19 cellular contexts compared by ENCODE assay signal in the genomic region with DNA sequence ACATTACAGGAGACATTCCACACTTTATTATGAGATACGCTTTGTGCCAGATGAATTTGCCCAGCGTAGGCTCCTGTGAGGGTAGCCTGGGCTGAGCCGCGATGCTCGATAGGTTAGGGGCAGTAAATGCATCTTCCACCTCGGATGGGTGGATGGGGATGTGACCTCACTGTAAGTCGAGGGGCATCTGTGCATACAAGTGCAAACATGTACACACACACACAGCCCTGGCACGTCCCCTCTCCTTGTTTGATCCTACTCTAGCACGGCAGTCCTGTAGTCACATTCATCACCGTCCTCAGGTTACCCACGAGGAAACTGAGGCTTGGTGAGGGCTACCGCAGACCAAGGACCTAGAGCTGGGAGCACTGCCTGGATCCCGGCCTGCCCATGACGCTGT.
A peak's percentile ranks its signal among the peaks of the same experiment; 100 is the strongest.
DNase-seq lines count a peak whose midpoint lies in the region; ATAC-seq and TF ChIP-seq lines count a peak whose summit lies in the region.
"Had no signal": no experiment of that assay in that cellular context is flagged by ENCODE, and none has a peak within 500 bp of the region (broad histone marks: within the 10 kb centered on the region; RNA-seq: fewer than 3 reads in every experiment).

No MANE protein-coding gene starts in this region.

- H3K4me2 ChIP-seq in DND-41 (ENCODE audit: insufficient read depth, low read length) = no peak overlapping the region
- no peak overlapping the region for H3K4me2 ChIP-seq in neural progenitor cell
- H3K4me2 ChIP-seq: A549, GM23338 had no signal

- H3K9me3 Mint-ChIP-seq in CD14-positive monocyte = peaks cover 0 to 3% (median 0%) of the 10 kb centered on the region in 7 donors
- no peaks in the 10 kb centered on the region for H3K9me3 Mint-ChIP-seq in endothelial cell (ENCODE audit: unreplicated experiment)
- no peaks in the 10 kb centered on the region for H3K9me3 Mint-ChIP-seq in neural progenitor cell
- no peaks in the 10 kb centered on the region for H3K9me3 Mint-ChIP-seq in effector memory CD8-positive, alpha-beta T cell
- H3K9me3 Mint-ChIP-seq: CD8-positive, alpha-beta T cell; GM23338 had no signal

- H3K36me3 ChIP-seq in DND-41 (ENCODE audit: insufficient read depth, low read length) (no peaks in the 10 kb centered on the region), neural progenitor cell (no peaks in the 10 kb centered on the region), WERI-Rb-1 (no peaks in the 10 kb centered on the region)
- H3K36me3 ChIP-seq: BE2C, HAP-1 had no signal

- H3K4me3 ChIP-seq in DND-41 (ENCODE audit: low read depth in 1 of 2, low read length in 2 of 2) (no peak overlapping the region), neural progenitor cell (no peak overlapping the region), WERI-Rb-1 (ENCODE audit: low read depth, low read length) (no peak overlapping the region)
- H3K4me3 ChIP-seq: A549, GM23338, HAP-1 had no signal

- H2AFZ ChIP-seq in DND-41 (ENCODE audit: low read depth, low read length) (no peak overlapping the region), neural progenitor cell (replicated peaks) (no peak overlapping the region)
- H2AFZ ChIP-seq: GM23338 had no signal

- TF ChIP-seq CTCF in CD14-positive monocyte (IDR thresholded peaks at IDR 0.05) = no peak
- no peak for TF ChIP-seq CTCF in DND-41 (IDR thresholded peaks at IDR 0.05; ENCODE audit: borderline replicate concordance, extremely low read depth, low read length, poor library complexity, severe bottlenecking)
- TF ChIP-seq CTCF in endothelial cell (IDR thresholded peaks at IDR 0.05; ENCODE audit: unreplicated experiment) = no peak
- no peak for TF ChIP-seq CTCF in neural progenitor cell (IDR thresholded peaks at IDR 0.05)
- no peak for TF ChIP-seq CTCF in WERI-Rb-1 (IDR thresholded peaks at IDR 0.05; ENCODE audit: low read depth, low read length)

- ATAC-seq in DND-41 (ENCODE audit: insufficient read depth, low read depth) (no peak), left colon (no peak)
- no peak for ATAC-seq in effector memory CD8-positive, alpha-beta T cell (replicated peaks)
- ATAC-seq: A549; CD8-positive, alpha-beta T cell; GM23338; HepG2 had no signal

- H4K20me1 ChIP-seq in DND-41 (ENCODE audit: insufficient read depth, low read length) (no peaks in the 10 kb centered on the region), neural progenitor cell (ENCODE audit: low read depth) (no peaks in the 10 kb centered on the region)

- peaks cover 32% of the 10 kb centered on the region for H3F3A ChIP-seq in neural progenitor cell (ENCODE audit: low read depth)

- H3K4me3 Mint-ChIP-seq in CD14-positive monocyte (no peak overlapping the region), endothelial cell (ENCODE audit: unreplicated experiment) (no peak overlapping the region), neural progenitor cell (no peak overlapping the region)
- H3K4me3 Mint-ChIP-seq in effector memory CD8-positive, alpha-beta T cell = no peak overlapping the region
- H3K4me3 Mint-ChIP-seq: CD8-positive, alpha-beta T cell; GM23338 had no signal

- no peaks in the 10 kb centered on the region for H3K27me3 ChIP-seq in DND-41 (ENCODE audit: insufficient read depth, low read length, poor library complexity)
- no peaks in the 10 kb centered on the region for H3K27me3 ChIP-seq in neural progenitor cell
- H3K27me3 ChIP-seq in WERI-Rb-1 (ENCODE audit: insufficient read depth, low read depth, severe bottlenecking) = no peaks in the 10 kb centered on the region
- H3K27me3 ChIP-seq: BE2C had no signal

- H3K9ac ChIP-seq in DND-41 (ENCODE audit: low read depth, low read length) (no peak overlapping the region), neural progenitor cell (no peak overlapping the region)

- H3K79me2 ChIP-seq in DND-41 (ENCODE audit: insufficient read depth, low read length) = no peaks in the 10 kb centered on the region
- H3K79me2 ChIP-seq in neural progenitor cell (ENCODE audit: low read depth) = no peaks in the 10 kb centered on the region

- H3K4me1 Mint-ChIP-seq in CD14-positive monocyte (no peaks in the 10 kb centered on the region), endothelial cell (ENCODE audit: unreplicated experiment) (peaks cover 25% of the 10 kb centered on the region), neural progenitor cell (peaks cover 85% of the 10 kb centered on the region)
- peaks cover 0 to 4% of the 10 kb centered on the region in 2 donors for H3K4me1 Mint-ChIP-seq in effector memory CD8-positive, alpha-beta T cell (ENCODE audit: low read depth in 2 of 2)

- DNase-seq in CD14-positive monocyte (ENCODE audit: low spot score) (peak; percentile 6), DND-41 (peak; percentile 3), endothelial cell (ENCODE audit: low spot score) (no peak), neural progenitor cell (ENCODE audit: low spot score) (no peak), WERI-Rb-1 (no peak), left colon (no peak), NCI-H1436 treated with DMSO at 0.1 percent for 48 hours (lab: John Stamatoyannopoulos, UW) (no peak)
- no peak for DNase-seq in effector memory CD8-positive, alpha-beta T cell
- DNase-seq: BE2C, COR-L47, DMS153, DMS79 treated with DMSO at 0.1 percent for 48 hours, GDM1 had no signal

- H3K27me3 Mint-ChIP-seq in CD14-positive monocyte (ENCODE audit: low read depth in 3 of 3) (peaks cover 0 to 2% (median 2%) of the 10 kb centered on the region in 3 donors), endothelial cell (ENCODE audit: unreplicated experiment) (peaks cover 9% of the 10 kb centered on the region), neural progenitor cell (ENCODE audit: insufficient read depth, low read depth) (no peaks in the 10 kb centered on the region)
- peaks cover 15 to 39% of the 10 kb centered on the region in 2 donors for H3K27me3 Mint-ChIP-seq in effector memory CD8-positive, alpha-beta T cell

- intact Hi-C loops in CD14-positive monocyte (cut with micrococcal nuclease) (no loop called here), left colon (cut with DNase I, micrococcal nuclease) (no loop called here)

- H3K36me3 Mint-ChIP-seq in CD14-positive monocyte (no peaks in the 10 kb centered on the region), endothelial cell (ENCODE audit: low read depth, unreplicated experiment) (no peaks in the 10 kb centered on the region), neural progenitor cell (no peaks in the 10 kb centered on the region)
- H3K36me3 Mint-ChIP-seq in effector memory CD8-positive, alpha-beta T cell (ENCODE audit: insufficient read depth) = peaks cover 3% of the 10 kb centered on the region
- H3K36me3 Mint-ChIP-seq: CD8-positive, alpha-beta T cell had no signal

- H3K4me1 ChIP-seq in DND-41 (ENCODE audit: insufficient read depth, low read length) (no peaks in the 10 kb centered on the region), neural progenitor cell (peaks cover 42% of the 10 kb centered on the region)
- H3K4me1 ChIP-seq: A549, BE2C, HAP-1 had no signal

- H3K27ac Mint-ChIP-seq in CD14-positive monocyte (peak overlapping the region in 1 of 7 donors; percentile 80), endothelial cell (ENCODE audit: unreplicated experiment) (peak overlapping the region; percentile 11), neural progenitor cell (peak overlapping the region; percentile 59)
- no peak overlapping the region for H3K27ac Mint-ChIP-seq in effector memory CD8-positive, alpha-beta T cell
- H3K27ac Mint-ChIP-seq: CD8-positive, alpha-beta T cell; GM23338 had no signal

- no peaks in the 10 kb centered on the region for H3K9me3 ChIP-seq in DND-41 (ENCODE audit: insufficient read depth, low read length, severe bottlenecking)
- no peaks in the 10 kb centered on the region for H3K9me3 ChIP-seq in neural progenitor cell (ENCODE audit: low read depth)
- no peaks in the 10 kb centered on the region for H3K9me3 ChIP-seq in WERI-Rb-1 (ENCODE audit: severe bottlenecking)
- H3K9me3 ChIP-seq: BE2C, HAP-1 had no signal

- H3K27ac ChIP-seq in DND-41 (ENCODE audit: low read length) (no peak overlapping the region), neural progenitor cell (no peak overlapping the region), WERI-Rb-1 (no peak overlapping the region)
- H3K27ac ChIP-seq: A549, C4-2B had no signal

Comparison
In these comparisons a context has a peak if more than half of its experiments do, and no peak if none do; other contexts are left out.
1. DNase-seq: peak in CD14-positive monocyte (single experiment) and DND-41 (single experiment); none in endothelial cell (single experiment), neural progenitor cell (single experiment), effector memory CD8-positive, alpha-beta T cell (0 of 3), WERI-Rb-1 (single experiment), left colon (0 of 2) and NCI-H1436 treated with DMSO at 0.1 percent for 48 hours (single experiment).
2. H3K27ac Mint-ChIP-seq: peak in endothelial cell (single experiment) and neural progenitor cell (single experiment); none in effector memory CD8-positive, alpha-beta T cell (0 of 2).